In the genomic region with DNA sequence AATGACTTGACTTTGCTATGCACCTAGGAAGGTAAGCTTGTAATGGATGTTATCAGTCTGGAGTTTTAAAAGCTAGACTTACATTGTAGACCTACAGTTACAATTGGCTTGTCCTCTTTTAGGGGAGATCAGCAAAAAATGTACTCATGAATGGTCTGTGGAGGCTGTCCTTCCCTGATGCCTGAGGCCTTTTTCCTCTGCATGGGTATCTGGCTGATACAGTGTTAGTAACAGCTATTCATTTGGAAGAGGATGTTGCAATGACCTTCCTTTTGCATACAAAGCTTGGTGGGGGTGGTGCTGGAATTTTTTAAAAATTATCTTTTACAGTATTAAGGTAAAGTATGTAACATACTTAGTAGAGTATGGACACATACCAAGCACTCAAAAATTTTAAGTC, we compare ENCODE assay signal across 20 cellular contexts.
A peak's percentile ranks its signal among the peaks of the same experiment; 100 is the strongest.
DNase-seq lines count a peak whose midpoint lies in the region; ATAC-seq and TF ChIP-seq lines count a peak whose summit lies in the region.
"Had no signal": no experiment of that assay in that cellular context is flagged by ENCODE, and none has a peak within 500 bp of the region (broad histone marks: within the 10 kb centered on the region; RNA-seq: fewer than 3 reads in every experiment).

No MANE protein-coding gene starts in this region.

- H3K27me3 ChIP-seq in mammary epithelial cell (ENCODE audit: insufficient read depth, low read length) (no peaks in the 10 kb centered on the region), mesendoderm (ENCODE audit: insufficient read depth, low read length, poor library complexity) (no peaks in the 10 kb centered on the region)
- H3K27me3 ChIP-seq: BLaER1 had no signal

- DNase-seq in mammary epithelial cell (peak; percentile 19), MCF 10A (ENCODE audit: unreplicated experiment) (no peak), WTC11 (ENCODE audit: low spot score) (no peak), epithelial cell of esophagus (ENCODE audit: low read depth) (peak; percentile 23), mesendoderm (peak; percentile 64), DMS53 treated with DMSO at 0.1 percent for 48 hours (lab: John Stamatoyannopoulos, UW; ENCODE audit: unreplicated experiment) (no peak), GOT3 (lab: John Stamatoyannopoulos, UW) (no peak)
- DNase-seq: Caco-2; CD4-positive, CD25-positive, alpha-beta regulatory T cell; CD8-positive, alpha-beta T cell; DMS153; DMS79; EL; GF-D8; HCEC 1CT had no signal

- no peak overlapping the region for H3K56ac ChIP-seq in mesendoderm (ENCODE audit: low read length)

- H2BK15ac ChIP-seq in mesendoderm (replicated peaks; ENCODE audit: low read depth) = no peak overlapping the region

- no peak overlapping the region for H3K4ac ChIP-seq in mesendoderm (ENCODE audit: low read depth, low read length)

- no peaks in the 10 kb centered on the region for H3K36me3 ChIP-seq in mammary epithelial cell (ENCODE audit: insufficient read depth, low read length)
- no peaks in the 10 kb centered on the region for H3K36me3 ChIP-seq in mesendoderm (ENCODE audit: control insufficient read depth, insufficient read depth, low read length)
- H3K36me3 ChIP-seq: BLaER1 had no signal

- H3K4me3 Mint-ChIP-seq in MCF 10A (ENCODE audit: unreplicated experiment) (no peak overlapping the region), WTC11 (no peak overlapping the region)
- H3K4me3 Mint-ChIP-seq: B cell; CD4-positive, CD25-positive, alpha-beta regulatory T cell; CD8-positive, alpha-beta T cell had no signal

- H4K8ac ChIP-seq in mesendoderm (ENCODE audit: low read depth, low read length) = no peak overlapping the region

- H3K36me3 Mint-ChIP-seq in MCF 10A (ENCODE audit: insufficient read depth, unreplicated experiment) (no peaks in the 10 kb centered on the region), WTC11 (peaks cover 42% of the 10 kb centered on the region)
- H3K36me3 Mint-ChIP-seq: CD4-positive, CD25-positive, alpha-beta regulatory T cell; CD8-positive, alpha-beta T cell had no signal

- H3K27me3 Mint-ChIP-seq in MCF 10A (ENCODE audit: insufficient read depth, unreplicated experiment) (no peaks in the 10 kb centered on the region), WTC11 (ENCODE audit: low read depth) (no peaks in the 10 kb centered on the region)
- H3K27me3 Mint-ChIP-seq: B cell; CD4-positive, CD25-positive, alpha-beta regulatory T cell had no signal

- H3K27ac Mint-ChIP-seq in MCF 10A (ENCODE audit: low read depth, unreplicated experiment) (no peak overlapping the region), WTC11 (peak overlapping the region; percentile 10)
- H3K27ac Mint-ChIP-seq: B cell; CD4-positive, CD25-positive, alpha-beta regulatory T cell; CD8-positive, alpha-beta T cell had no signal

- H3K9me3 Mint-ChIP-seq in MCF 10A (ENCODE audit: unreplicated experiment) (no peaks in the 10 kb centered on the region), WTC11 (peaks cover 52% of the 10 kb centered on the region)
- H3K9me3 Mint-ChIP-seq: CD8-positive, alpha-beta T cell had no signal

- BruUV-seq in mammary epithelial cell (replicated peaks; lab: Mats Ljungman, UMichigan) = no TSS peak
- BruUV-seq in MCF 10A (replicated peaks; lab: Mats Ljungman, UMichigan) = no TSS peak

- H3K9me3 ChIP-seq in mammary epithelial cell (replicated peaks; ENCODE audit: insufficient read depth, low read length) = no peaks in the 10 kb centered on the region
- H3K9me3 ChIP-seq: BLaER1, Caco-2 had no signal

- H2AK5ac ChIP-seq in mesendoderm (ENCODE audit: low read length) = no peak overlapping the region

- H4K20me1 ChIP-seq in mammary epithelial cell (ENCODE audit: insufficient read depth, low read length) = no peaks in the 10 kb centered on the region
- H4K20me1 ChIP-seq: BLaER1 had no signal

- peaks cover 3% of the 10 kb centered on the region for H3K4me1 ChIP-seq in mammary epithelial cell (ENCODE audit: insufficient read depth, low read length)
- H3K4me1 ChIP-seq in mesendoderm (ENCODE audit: control insufficient read depth, low read depth, low read length) = no peaks in the 10 kb centered on the region
- H3K4me1 ChIP-seq: BLaER1 had no signal

- no peaks in the 10 kb centered on the region for H3K79me2 ChIP-seq in mammary epithelial cell (ENCODE audit: insufficient read depth, low read length)
- no peaks in the 10 kb centered on the region for H3K79me2 ChIP-seq in mesendoderm (ENCODE audit: control insufficient read depth, insufficient read depth, low read length)

- no peak overlapping the region for H3K27ac ChIP-seq in mammary epithelial cell (ENCODE audit: insufficient read depth, low read depth, low read length)
- H3K27ac ChIP-seq in mesendoderm (ENCODE audit: low read depth, low read length) = no peak overlapping the region
- H3K27ac ChIP-seq: 22Rv1, BLaER1, C4-2B had no signal

- no peak overlapping the region for H2BK5ac ChIP-seq in mesendoderm (ENCODE audit: low read length)

- H3K4me1 Mint-ChIP-seq in MCF 10A (ENCODE audit: insufficient read depth, unreplicated experiment) = no peaks in the 10 kb centered on the region
- H3K4me1 Mint-ChIP-seq in WTC11 = peaks cover 41% of the 10 kb centered on the region
- H3K4me1 Mint-ChIP-seq: B cell; CD4-positive, CD25-positive, alpha-beta regulatory T cell had no signal

- no peak overlapping the region for H4K5ac ChIP-seq in mesendoderm (ENCODE audit: low read length)

- ATAC-seq in WTC11 = no peak
- no peak for ATAC-seq in HG03280 (IDR thresholded peaks at IDR 0.05; ENCODE audit: unreplicated experiment)
- ATAC-seq: CD8-positive, alpha-beta T cell had no signal

- no peaks in the 10 kb centered on the region for H3K79me1 ChIP-seq in mesendoderm (ENCODE audit: low read length)

- no peak for TF ChIP-seq CTCF in mammary epithelial cell (conservative IDR thresholded peaks at IDR 0.05 in 1 of 2, IDR thresholded peaks at IDR 0.05 in 1 of 2; ENCODE audit: extremely low read depth in 1 of 2, insufficient read depth in 1 of 2, low read depth in 1 of 2, low read length in 2 of 2)
- TF ChIP-seq CTCF in MCF 10A (IDR thresholded peaks at IDR 0.05; ENCODE audit: unreplicated experiment) = no peak
- no peak for TF ChIP-seq CTCF in WTC11 (IDR thresholded peaks at IDR 0.05)
- TF ChIP-seq CTCF in epithelial cell of esophagus (IDR thresholded peaks at IDR 0.05; ENCODE audit: insufficient read depth, low read depth, low read length, missing control alignments) = no peak

- in situ Hi-C loops in mammary epithelial cell (cut with MboI; ENCODE audit: low sequenced_read_pairs in 2 of 2) = no loop called here

- dilution Hi-C loops in mammary epithelial cell (cut with HindIII; ENCODE audit: low sequenced_read_pairs) = no loop called here

- H3K4me2 ChIP-seq in mammary epithelial cell (ENCODE audit: insufficient read depth, low read depth, low read length) (no peak overlapping the region), mesendoderm (ENCODE audit: low read length) (no peak overlapping the region)
- H3K4me2 ChIP-seq: BLaER1 had no signal

- H3K9ac ChIP-seq in mammary epithelial cell (ENCODE audit: insufficient read depth, low read length) = no peak overlapping the region
- H3K9ac ChIP-seq in mesendoderm (ENCODE audit: low read length) = no peak overlapping the region
- H3K9ac ChIP-seq: BLaER1 had no signal

- H2BK120ac ChIP-seq in mesendoderm (ENCODE audit: low read depth, low read length) = no peak overlapping the region

- H3K18ac ChIP-seq in mesendoderm (ENCODE audit: low read length) = no peak overlapping the region

- CTCF ChIA-PET in mammary epithelial cell (lab: Charles Lee; ENCODE audit: low non-redundant PET) (no interaction called here), MCF 10A (lab: Yijun Ruan, JAX) (no interaction called here), WTC11 (lab: Charles Lee) (no interaction called here)

- no peak overlapping the region for H3K4me3 ChIP-seq in mammary epithelial cell (replicated peaks in 1 of 3; ENCODE audit: insufficient read depth in 1 of 3, low read depth in 2 of 3, low read length in 3 of 3)
- no peak overlapping the region for H3K4me3 ChIP-seq in epithelial cell of esophagus (ENCODE audit: low read length)
- H3K4me3 ChIP-seq in mesendoderm (ENCODE audit: low read length) = no peak overlapping the region
- H3K4me3 ChIP-seq: BLaER1 had no signal

- intact Hi-C loops in mammary epithelial cell (cut with micrococcal nuclease) = no loop called here
- intact Hi-C loops in MCF 10A (cut with micrococcal nuclease) = no loop called here

- H3K23ac ChIP-seq in mesendoderm (ENCODE audit: low read length) = no peak overlapping the region

- H2AFZ ChIP-seq in mammary epithelial cell (ENCODE audit: low read depth, low read length) = no peak overlapping the region

- POLR2A ChIA-PET in MCF 10A (lab: Yijun Ruan, JAX) = interaction anchor here (0.6 kb wide), 1 partner anchor 48 kb away, joined by 3 read pairs; no protein-coding TSS in a partner anchor
- POLR2A ChIA-PET in WTC11 (lab: Charles Lee) = no interaction called here

TF ChIP-seq in WTC11, 78 proteins besides CTCF, POLR2A, EP300 and RAD21 (continues in another document):
- TF ChIP-seq, protein P1, sequence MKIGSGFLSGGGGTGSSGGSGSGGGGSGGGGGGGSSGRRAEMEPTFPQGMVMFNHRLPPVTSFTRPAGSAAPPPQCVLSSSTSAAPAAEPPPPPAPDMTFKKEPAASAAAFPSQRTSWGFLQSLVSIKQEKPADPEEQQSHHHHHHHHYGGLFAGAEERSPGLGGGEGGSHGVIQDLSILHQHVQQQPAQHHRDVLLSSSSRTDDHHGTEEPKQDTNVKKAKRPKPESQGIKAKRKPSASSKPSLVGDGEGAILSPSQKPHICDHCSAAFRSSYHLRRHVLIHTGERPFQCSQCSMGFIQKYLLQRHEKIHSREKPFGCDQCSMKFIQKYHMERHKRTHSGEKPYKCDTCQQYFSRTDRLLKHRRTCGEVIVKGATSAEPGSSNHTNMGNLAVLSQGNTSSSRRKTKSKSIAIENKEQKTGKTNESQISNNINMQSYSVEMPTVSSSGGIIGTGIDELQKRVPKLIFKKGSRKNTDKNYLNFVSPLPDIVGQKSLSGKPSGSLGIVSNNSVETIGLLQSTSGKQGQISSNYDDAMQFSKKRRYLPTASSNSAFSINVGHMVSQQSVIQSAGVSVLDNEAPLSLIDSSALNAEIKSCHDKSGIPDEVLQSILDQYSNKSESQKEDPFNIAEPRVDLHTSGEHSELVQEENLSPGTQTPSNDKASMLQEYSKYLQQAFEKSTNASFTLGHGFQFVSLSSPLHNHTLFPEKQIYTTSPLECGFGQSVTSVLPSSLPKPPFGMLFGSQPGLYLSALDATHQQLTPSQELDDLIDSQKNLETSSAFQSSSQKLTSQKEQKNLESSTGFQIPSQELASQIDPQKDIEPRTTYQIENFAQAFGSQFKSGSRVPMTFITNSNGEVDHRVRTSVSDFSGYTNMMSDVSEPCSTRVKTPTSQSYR (CRISPR knock-in tag; IDR thresholded peaks at IDR 0.05) = no peak
- TF ChIP-seq CREB1 (CRISPR knock-in tag; IDR thresholded peaks at IDR 0.05) (no peak), NFATC4 (CRISPR knock-in tag; IDR thresholded peaks at IDR 0.05) (no peak), OVOL2 (CRISPR knock-in tag; IDR thresholded peaks at IDR 0.05; ENCODE audit: borderline replicate concordance) (no peak), RELA (CRISPR knock-in tag; IDR thresholded peaks at IDR 0.05; ENCODE audit: borderline replicate concordance) (no peak), ZNF317 (CRISPR knock-in tag; IDR thresholded peaks at IDR 0.05; ENCODE audit: borderline replicate concordance, low read depth) (no peak), NFYB (CRISPR knock-in tag; conservative IDR thresholded peaks at IDR 0.05; ENCODE audit: low read depth) (no peak)

Comparison
In these comparisons a context has a peak if more than half of its experiments do, and no peak if none do; other contexts are left out.
1. DNase-seq: peak in mammary epithelial cell (single experiment), epithelial cell of esophagus (single experiment) and mesendoderm (single experiment); none in MCF 10A (single experiment), WTC11 (single experiment), DMS53 treated with DMSO at 0.1 percent for 48 hours (single experiment) and GOT3 (single experiment).